Comparison of ENCODE assay signal across 9 cellular contexts in genomic region chr2:204027105-204027504, GRCh38.
DNase-seq lines count a peak whose midpoint lies in the region; ATAC-seq, FAIRE-seq and TF ChIP-seq lines count a peak whose summit lies in the region.
"Had no signal": no experiment of that assay in that cellular context is flagged by ENCODE, and none has a peak within 500 bp of the region (broad histone marks: within the 10 kb centered on the region; RNA-seq: fewer than 3 reads in every experiment).

No MANE protein-coding gene starts in this region.

- no peaks in the 10 kb centered on the region for H3K27me3 ChIP-seq in small intestine (ENCODE audit: control insufficient read depth in 2 of 2, insufficient read depth in 2 of 2, low read length in 2 of 2)
- H3K27me3 ChIP-seq in left ventricle myocardium inferior (ENCODE audit: low read depth), result no peaks in the 10 kb centered on the region

- H3K4me3 ChIP-seq in small intestine (ENCODE audit: low read depth in 1 of 2, low read length in 2 of 2) (no peak overlapping the region), left ventricle myocardium inferior (no peak overlapping the region)

- no peaks in the 10 kb centered on the region for H3K9me3 Mint-ChIP-seq in activated naive CD8-positive, alpha-beta T cell (ENCODE audit: low read depth)

- no peak for FAIRE-seq in small intestine (lab: Jason Lieb, UNC)
- FAIRE-seq: endometrium had no signal

- TF ChIP-seq CTCF in GM10266 (IDR thresholded peaks at IDR 0.05; ENCODE audit: control insufficient read depth, insufficient read depth, low read depth, missing control alignments), result no peak
- no peak for TF ChIP-seq CTCF in GM20000 (IDR thresholded peaks at IDR 0.05; ENCODE audit: extremely low read depth, missing control alignments)
- TF ChIP-seq CTCF in left ventricle myocardium inferior (IDR thresholded peaks at IDR 0.05; ENCODE audit: borderline replicate concordance), result no peak

- peak overlapping the region; percentile 61 for H3K27ac Mint-ChIP-seq in activated naive CD8-positive, alpha-beta T cell

- DNase-seq in GM10266 (ENCODE audit: extremely low spot score) (peak; percentile 29), GM20000 (ENCODE audit: low spot score) (peak; percentile 42), kidney glomerular epithelial cell (lab: John Stamatoyannopoulos, UW) (no peak), small intestine (no peak), D341Med (ENCODE audit: low spot score) (no peak), left ventricle myocardium inferior (no peak)

- H3K4me1 ChIP-seq in small intestine (ENCODE audit: control insufficient read depth in 2 of 2, insufficient read depth in 1 of 2, low read depth in 1 of 2, low read length in 1 of 2), result no peaks in the 10 kb centered on the region
- no peaks in the 10 kb centered on the region for H3K4me1 ChIP-seq in left ventricle myocardium inferior

- peak; percentile 97 for ATAC-seq in HG03520 (IDR thresholded peaks at IDR 0.05; ENCODE audit: unreplicated experiment)

- no peak overlapping the region for H3K27ac ChIP-seq in small intestine (ENCODE audit: low read depth in 1 of 2, low read length in 1 of 2)
- no peak overlapping the region for H3K27ac ChIP-seq in left ventricle myocardium inferior (replicated peaks)

- no peaks in the 10 kb centered on the region for H3K9me3 ChIP-seq in small intestine (ENCODE audit: control insufficient read depth, low read depth)
- no peaks in the 10 kb centered on the region for H3K9me3 ChIP-seq in left ventricle myocardium inferior (replicated peaks)

- 18 to 41% (median 21%) methylated on average over 3 of the region's 3 CpGs for WGBS in small intestine, 3 donors

- H3K36me3 Mint-ChIP-seq in activated naive CD8-positive, alpha-beta T cell, result no peaks in the 10 kb centered on the region

- peaks cover 25% of the 10 kb centered on the region for H3K4me1 Mint-ChIP-seq in activated naive CD8-positive, alpha-beta T cell (ENCODE audit: low read depth)

- intact Hi-C loops in left ventricle myocardium inferior (cut with micrococcal nuclease), result no loop called here

- H3K4me3 Mint-ChIP-seq in activated naive CD8-positive, alpha-beta T cell, result no peak overlapping the region

- H3K36me3 ChIP-seq in small intestine (ENCODE audit: control insufficient read depth in 2 of 2, insufficient read depth in 2 of 2, low read length in 2 of 2) (no peaks in the 10 kb centered on the region), left ventricle myocardium inferior (no peaks in the 10 kb centered on the region)

- H3K27me3 Mint-ChIP-seq in activated naive CD8-positive, alpha-beta T cell, result no peaks in the 10 kb centered on the region

Comparison
In these comparisons a context has a peak if more than half of its experiments do, and no peak if none do; other contexts are left out.
1. DNase-seq: peak in GM10266 (single experiment) and GM20000 (single experiment); none in kidney glomerular epithelial cell (single experiment), small intestine (single experiment), D341Med (single experiment) and left ventricle myocardium inferior (single experiment).